8 cellular contexts compared by ENCODE assay signal in genomic region chr3:133574260-133574881, GRCh38. TPM values are rescaled to one million over a fixed set of nuclear protein-coding genes. Genes with fewer than 3 reads are reported as not detected.
A peak's percentile ranks its signal among the peaks of the same experiment; 100 is the strongest.
DNase-seq lines count a peak whose midpoint lies in the region; ATAC-seq and TF ChIP-seq lines count a peak whose summit lies in the region.

No MANE protein-coding gene starts in this region.

- H3K27ac Mint-ChIP-seq in CD14-positive monocyte = peak overlapping the region; percentile 87 to 99 (median 94)
- H3K27ac Mint-ChIP-seq in nephron progenitor cell = peak overlapping the region; percentile 97

- H3K27me3 Mint-ChIP-seq in CD14-positive monocyte (ENCODE audit: low read depth in 3 of 3) (peaks cover 0 to 1% (median 0%) of the 10 kb centered on the region in 3 donors), nephron progenitor cell (ENCODE audit: low read depth, poor library complexity) (no peaks in the 10 kb centered on the region)

- H3K9me3 ChIP-seq in fibroblast of lung (ENCODE audit: control insufficient read depth, insufficient read depth, low read depth, low read length) = no peaks in the 10 kb centered on the region

- no peak overlapping the region for H2AFZ ChIP-seq in fibroblast of lung (ENCODE audit: low read length)

- DNase-seq in CD14-positive monocyte (ENCODE audit: low spot score) (peak; percentile 67), activated T-cell treated with anti-CD3 and anti-CD28 coated beads for 24 hours (ENCODE audit: low read depth) (peak; percentile 60), fibroblast of lung (ENCODE audit: low read depth in 2 of 2) (peak; percentile 77 to 86), nephron progenitor cell (peak; percentile 78), substantia nigra (lab: John Stamatoyannopoulos, UW) (no peak), occipital lobe (lab: John Stamatoyannopoulos, UW) (no peak)

- intact Hi-C loops in CD14-positive monocyte (cut with micrococcal nuclease) = loop anchor here (2.0 to 10.0 kb wide), 3 partner anchors 68 to 852 kb away; partner anchors contain the start of genes NPHP3 (in 1 of the 2) and SRPRB (in 1 of the 2)

- H3K9me3 Mint-ChIP-seq in CD14-positive monocyte (no peaks in the 10 kb centered on the region), nephron progenitor cell (no peaks in the 10 kb centered on the region)

- TF ChIP-seq CTCF in CD14-positive monocyte (IDR thresholded peaks at IDR 0.05) (no peak), fibroblast of lung (conservative IDR thresholded peaks at IDR 0.05 in 1 of 2, IDR thresholded peaks at IDR 0.05 in 1 of 2; ENCODE audit: low read depth in 1 of 2, low read length in 2 of 2) (peak in 1 of 2 donors; percentile 24), nephron progenitor cell (IDR thresholded peaks at IDR 0.05) (no peak)

- no peak for TF ChIP-seq EP300 in Ishikawa (IDR thresholded peaks at IDR 0.05; ENCODE audit: borderline replicate concordance)

- H3K27ac ChIP-seq in fibroblast of lung (ENCODE audit: insufficient read depth, low read length) (peak overlapping the region; percentile 95), substantia nigra (ENCODE audit: low read depth, low read length, poor library complexity, severe bottlenecking) (peak overlapping the region; percentile 80)

- H3K4me2 ChIP-seq in fibroblast of lung (ENCODE audit: extremely low read depth, insufficient read depth, low read length) = peak overlapping the region; percentile 91

- H3K4me3 ChIP-seq in fibroblast of lung (replicated peaks in 1 of 4; ENCODE audit: control extremely low read depth in 1 of 4, insufficient read depth in 1 of 4, low read depth in 3 of 4, low read length in 4 of 4) = peak overlapping the region; percentile 76 to 90 (median 84)

- ATAC-seq in GM21515 (IDR thresholded peaks at IDR 0.05; ENCODE audit: unreplicated experiment) = peak; percentile 30

- H3K79me2 ChIP-seq in fibroblast of lung (ENCODE audit: control insufficient read depth, insufficient read depth, low read length) = peaks cover 49% of the 10 kb centered on the region

- peaks cover 67% of the 10 kb centered on the region for H3K4me1 Mint-ChIP-seq in CD14-positive monocyte
- H3K4me1 Mint-ChIP-seq in nephron progenitor cell = peaks cover 49% of the 10 kb centered on the region

- H3K9ac ChIP-seq in fibroblast of lung (ENCODE audit: insufficient read depth, low read length) = peak overlapping the region; percentile 93

- H3K36me3 Mint-ChIP-seq in CD14-positive monocyte (peaks cover 37 to 41% of the 10 kb centered on the region in 2 donors), nephron progenitor cell (ENCODE audit: low read depth) (peaks cover 34% of the 10 kb centered on the region)

- H3K4me1 ChIP-seq in fibroblast of lung (ENCODE audit: control insufficient read depth, extremely low read depth, insufficient read depth, low read length) = peaks cover 26% of the 10 kb centered on the region

- H4K20me1 ChIP-seq in fibroblast of lung (ENCODE audit: control insufficient read depth, extremely low read depth, insufficient read depth, low read length) = peaks cover 5% of the 10 kb centered on the region

- no peaks in the 10 kb centered on the region for H3K27me3 ChIP-seq in fibroblast of lung (ENCODE audit: control insufficient read depth, insufficient read depth, low read length)

- no peak; the same call in 1 of the 2 replicates for TF ChIP-seq RAD21 in Ishikawa (IDR thresholded peaks at IDR 0.05; ENCODE audit: low read depth)

- H3K36me3 ChIP-seq in fibroblast of lung (ENCODE audit: control insufficient read depth, insufficient read depth, low read length) = peaks cover 6% of the 10 kb centered on the region

- H3K4me3 Mint-ChIP-seq in CD14-positive monocyte = peak overlapping the region; percentile 88 to 96
- peak overlapping the region; percentile 95 for H3K4me3 Mint-ChIP-seq in nephron progenitor cell

TF ChIP-seq in Ishikawa, 13 proteins besides CTCF, POLR2A, EP300 and RAD21:
- no peak for TF ChIP-seq FOXM1 (IDR thresholded peaks at IDR 0.05; ENCODE audit: borderline replicate concordance, low read depth)
- TF ChIP-seq USF1 (IDR thresholded peaks at IDR 0.05) = peak; percentile 91
- TF ChIP-seq, protein P1, sequence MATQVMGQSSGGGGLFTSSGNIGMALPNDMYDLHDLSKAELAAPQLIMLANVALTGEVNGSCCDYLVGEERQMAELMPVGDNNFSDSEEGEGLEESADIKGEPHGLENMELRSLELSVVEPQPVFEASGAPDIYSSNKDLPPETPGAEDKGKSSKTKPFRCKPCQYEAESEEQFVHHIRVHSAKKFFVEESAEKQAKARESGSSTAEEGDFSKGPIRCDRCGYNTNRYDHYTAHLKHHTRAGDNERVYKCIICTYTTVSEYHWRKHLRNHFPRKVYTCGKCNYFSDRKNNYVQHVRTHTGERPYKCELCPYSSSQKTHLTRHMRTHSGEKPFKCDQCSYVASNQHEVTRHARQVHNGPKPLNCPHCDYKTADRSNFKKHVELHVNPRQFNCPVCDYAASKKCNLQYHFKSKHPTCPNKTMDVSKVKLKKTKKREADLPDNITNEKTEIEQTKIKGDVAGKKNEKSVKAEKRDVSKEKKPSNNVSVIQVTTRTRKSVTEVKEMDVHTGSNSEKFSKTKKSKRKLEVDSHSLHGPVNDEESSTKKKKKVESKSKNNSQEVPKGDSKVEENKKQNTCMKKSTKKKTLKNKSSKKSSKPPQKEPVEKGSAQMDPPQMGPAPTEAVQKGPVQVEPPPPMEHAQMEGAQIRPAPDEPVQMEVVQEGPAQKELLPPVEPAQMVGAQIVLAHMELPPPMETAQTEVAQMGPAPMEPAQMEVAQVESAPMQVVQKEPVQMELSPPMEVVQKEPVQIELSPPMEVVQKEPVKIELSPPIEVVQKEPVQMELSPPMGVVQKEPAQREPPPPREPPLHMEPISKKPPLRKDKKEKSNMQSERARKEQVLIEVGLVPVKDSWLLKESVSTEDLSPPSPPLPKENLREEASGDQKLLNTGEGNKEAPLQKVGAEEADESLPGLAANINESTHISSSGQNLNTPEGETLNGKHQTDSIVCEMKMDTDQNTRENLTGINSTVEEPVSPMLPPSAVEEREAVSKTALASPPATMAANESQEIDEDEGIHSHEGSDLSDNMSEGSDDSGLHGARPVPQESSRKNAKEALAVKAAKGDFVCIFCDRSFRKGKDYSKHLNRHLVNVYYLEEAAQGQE (IDR thresholded peaks at IDR 0.05; ENCODE audit: low read depth) = no peak
- no peak for TF ChIP-seq ZBTB7A (IDR thresholded peaks at IDR 0.05; ENCODE audit: low read depth)
- TF ChIP-seq TEAD4 (IDR thresholded peaks at IDR 0.05) = no peak
- no peak for TF ChIP-seq YY1 (IDR thresholded peaks at IDR 0.05; ENCODE audit: low read depth)
- TF ChIP-seq TAF1 (IDR thresholded peaks at IDR 0.05; ENCODE audit: low read depth) = no peak
- TF ChIP-seq CEBPB (IDR thresholded peaks at IDR 0.05) = no peak
- TF ChIP-seq NFIC (IDR thresholded peaks at IDR 0.05) = no peak
- TF ChIP-seq EGR1 (IDR thresholded peaks at IDR 0.05) = peak; percentile 44; the same call in 1 of the 2 replicates
- TF ChIP-seq CREB1 (IDR thresholded peaks at IDR 0.05; ENCODE audit: low read depth) = peak; percentile 32; the same call in 1 of the 2 replicates
- no peak; the same call in 1 of the 2 replicates for TF ChIP-seq TCF12 (IDR thresholded peaks at IDR 0.05; ENCODE audit: low read depth)
- TF ChIP-seq, protein P2, sequence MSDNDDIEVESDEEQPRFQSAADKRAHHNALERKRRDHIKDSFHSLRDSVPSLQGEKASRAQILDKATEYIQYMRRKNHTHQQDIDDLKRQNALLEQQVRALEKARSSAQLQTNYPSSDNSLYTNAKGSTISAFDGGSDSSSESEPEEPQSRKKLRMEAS (IDR thresholded peaks at IDR 0.05) = no peak; the same call in 1 of the 2 replicates

RNA-seq across cellular contexts. Expression of gene CDV3, which starts 0.9 kb away (rescaled TPM):
- polyA plus RNA-seq in CD14-positive monocyte (10 to 100 TPM; 30.0 to 30.3 TPM), fibroblast of lung (171 and 185 TPM in 2 replicates)
- total RNA-seq in fibroblast of lung (218 and 221 TPM in 2 replicates), occipital lobe (117 TPM)
- polyA plus RNA-seq in fibroblast of lung (2012) = 181 and 182 TPM in 2 replicates
- 25.4 and 31.6 TPM in 2 replicates for polyA minus RNA-seq in fibroblast of lung (ENCODE audit: low replicate concordance)

Comparison
In these comparisons a context has a peak if more than half of its experiments do, and no peak if none do; other contexts are left out.
1. DNase-seq: peak in CD14-positive monocyte (single experiment), activated T-cell treated with anti-CD3 and anti-CD28 coated beads for 24 hours (single experiment), fibroblast of lung (2 of 2) and nephron progenitor cell (single experiment); none in substantia nigra (0 of 49) and occipital lobe (single experiment).